ENCODE assay signal across 8 cellular contexts in genomic region chr19:39833160-39833463, GRCh38. TPM values are rescaled to one million over a fixed set of nuclear protein-coding genes. Genes with fewer than 3 reads are reported as not detected.
DNase-seq lines count a peak whose midpoint lies in the region; ATAC-seq, FAIRE-seq and TF ChIP-seq lines count a peak whose summit lies in the region.

No MANE protein-coding gene starts in this region.

- DNase-seq in GM06990 (ENCODE audit: extremely low read depth, insufficient read length) (no peak), PC-3 (no peak), prostate gland (ENCODE audit: low spot score) (no peak), NOMO-1 treated with dmso at 0.1 percent for 144 hours (lab: John Stamatoyannopoulos, UW; ENCODE audit: unreplicated experiment) (no peak), GM19239 (ENCODE audit: insufficient read length, low spot score) (no peak)

- peaks cover 21% of the 10 kb centered on the region for H3K36me3 ChIP-seq in GM06990 (ENCODE audit: control insufficient read depth, insufficient read depth, low read length)
- H3K36me3 ChIP-seq in PC-3 (ENCODE audit: low read depth, low read length) = peaks cover 27% of the 10 kb centered on the region
- peaks cover 15 to 36% of the 10 kb centered on the region in 2 donors for H3K36me3 ChIP-seq in esophagus (ENCODE audit: control insufficient read depth in 2 of 2, insufficient read depth in 2 of 2, low read length in 1 of 2)
- H3K36me3 ChIP-seq in prostate gland = peaks cover 5 to 19% of the 10 kb centered on the region in 2 donors

- H3K9me3 ChIP-seq in PC-3 (ENCODE audit: low read length) (no peaks in the 10 kb centered on the region), esophagus (ENCODE audit: control insufficient read depth in 2 of 2, insufficient read depth in 1 of 2, low read depth in 1 of 2, low read length in 1 of 2) (no peaks in the 10 kb centered on the region), prostate gland (no peaks in the 10 kb centered on the region)

- H3F3A ChIP-seq in PC-3 (ENCODE audit: low read length, unreplicated experiment) = no peaks in the 10 kb centered on the region

- no peak for FAIRE-seq in GM19239 (lab: Jason Lieb, UNC)

- 2 to 3% methylated on average over 23 to 24 of the region's 24 CpGs for WGBS in esophagus, 2 donors
- 0% methylated on average over 20 of the region's 24 CpGs for WGBS in prostate gland

- CTCF ChIA-PET in PC-3 (lab: Charles Lee) = no interaction called here

- TF ChIP-seq POLR2A in prostate gland (IDR thresholded peaks at IDR 0.05) = no peak

- no peak overlapping the region for H2AFZ ChIP-seq in PC-3 (ENCODE audit: low read length)

- ATAC-seq in PC-3 (no peak; the same call in 1 of the 2 replicates), HG02588 (IDR thresholded peaks at IDR 0.05; ENCODE audit: unreplicated experiment) (no peak), HG02852 (IDR thresholded peaks at IDR 0.05; ENCODE audit: unreplicated experiment) (no peak)

- H3K9ac ChIP-seq in PC-3 (ENCODE audit: low read length) = peak overlapping the region; percentile 15; the same call in 1 of the 2 replicates

- H3K79me2 ChIP-seq in PC-3 (ENCODE audit: low read length) = no peaks in the 10 kb centered on the region

- no peaks in the 10 kb centered on the region for H3K9me2 ChIP-seq in PC-3 (replicated peaks; ENCODE audit: low read length)

- H3K4me3 ChIP-seq in GM06990 (replicated peaks; ENCODE audit: low read depth, low read length) (peak overlapping the region; percentile 81), PC-3 (ENCODE audit: low read length) (peak overlapping the region; percentile 73; the same call in 1 of the 2 replicates), esophagus (ENCODE audit: low read depth in 1 of 2, low read length in 2 of 2) (peak overlapping the region; percentile 86 to 97), prostate gland (peak overlapping the region; percentile 80 to 84)

- H3K4me1 ChIP-seq in PC-3 (ENCODE audit: insufficient read depth, low read length) (peaks cover 4% of the 10 kb centered on the region; the same call in 1 of the 2 replicates), esophagus (ENCODE audit: control insufficient read depth in 2 of 2, insufficient read depth in 2 of 2, low read length in 1 of 2) (peaks cover 0 to 7% of the 10 kb centered on the region in 2 donors), prostate gland (replicated peaks) (peaks cover 8% of the 10 kb centered on the region)

- H4K20me1 ChIP-seq in PC-3 (ENCODE audit: low read length) = no peaks in the 10 kb centered on the region

- H3K27me3 ChIP-seq in GM06990 (replicated peaks; ENCODE audit: control insufficient read depth, insufficient read depth, low read length) = no peaks in the 10 kb centered on the region
- no peaks in the 10 kb centered on the region for H3K27me3 ChIP-seq in PC-3 (ENCODE audit: low read length)
- H3K27me3 ChIP-seq in esophagus (ENCODE audit: control insufficient read depth in 1 of 2, insufficient read depth in 2 of 2, low read length in 2 of 2) = no peaks in the 10 kb centered on the region
- H3K27me3 ChIP-seq in prostate gland (replicated peaks; ENCODE audit: insufficient read depth) = no peaks in the 10 kb centered on the region

- no TSS peak for BruUV-seq in PC-3 (replicated peaks; lab: Mats Ljungman, UMichigan)

- POLR2A ChIA-PET in PC-3 (lab: Charles Lee; ENCODE audit: unreplicated experiment) = interaction anchor here (0.6 kb wide), 1 partner anchor 50 kb away, joined by 17 read pairs; no protein-coding TSS in a partner anchor

- no peak for TF ChIP-seq CTCF in GM06990 (IDR thresholded peaks at IDR 0.05; ENCODE audit: insufficient read depth, low read length, poor library complexity, severe bottlenecking)
- TF ChIP-seq CTCF in PC-3 (conservative IDR thresholded peaks at IDR 0.05; ENCODE audit: low read depth, low read length) = no peak
- TF ChIP-seq CTCF in prostate gland (IDR thresholded peaks at IDR 0.05) = no peak

- H3K4me2 ChIP-seq in PC-3 (ENCODE audit: low read length) = peak overlapping the region; percentile 80

- H3K27ac ChIP-seq in PC-3 (ENCODE audit: low read length) (no peak overlapping the region), esophagus (ENCODE audit: low read depth in 2 of 2, low read length in 1 of 2) (peak overlapping the region; percentile 49 to 67), prostate gland (peak overlapping the region; percentile 92 to 96)

- intact Hi-C loops in PC-3 (cut with micrococcal nuclease) (no loop called here), prostate gland (cut with DNase I) (no loop called here)

RNA-seq across cellular contexts. Expression of gene DYRK1B, which starts 0.8 kb away (rescaled TPM):
- total RNA-seq in PC-3 (2014; rRNA removed) (2.4 and 2.8 TPM in 2 replicates), prostate gland (10 to 100 TPM; 18.2 to 48.7 TPM)
- polyA plus RNA-seq in esophagus = 10 to 100 TPM in 1 of 2 donors, 1 to 10 TPM in 1; 6.8 to 13.0 TPM

RNA-seq across cellular contexts. Expression of gene FBL, which starts 13.1 kb away (rescaled TPM):
- total RNA-seq in PC-3 (2014; rRNA removed) (186 and 270 TPM in 2 replicates), prostate gland (100 to 1,000 TPM; 139 to 224 TPM)
- 100 to 1,000 TPM; 174 to 366 TPM for polyA plus RNA-seq in esophagus

RNA-seq across cellular contexts. Expression of gene LEUTX, which starts 54.5 kb away (rescaled TPM):
- total RNA-seq in PC-3 (2014; rRNA removed) = not detected in 2 replicates
- under 1 TPM in 1 of 2 donors, not detected in 1; 0.06 TPM for polyA plus RNA-seq in esophagus
- not detected for total RNA-seq in prostate gland
